14 cellular contexts compared by ENCODE assay signal in the genomic region with DNA sequence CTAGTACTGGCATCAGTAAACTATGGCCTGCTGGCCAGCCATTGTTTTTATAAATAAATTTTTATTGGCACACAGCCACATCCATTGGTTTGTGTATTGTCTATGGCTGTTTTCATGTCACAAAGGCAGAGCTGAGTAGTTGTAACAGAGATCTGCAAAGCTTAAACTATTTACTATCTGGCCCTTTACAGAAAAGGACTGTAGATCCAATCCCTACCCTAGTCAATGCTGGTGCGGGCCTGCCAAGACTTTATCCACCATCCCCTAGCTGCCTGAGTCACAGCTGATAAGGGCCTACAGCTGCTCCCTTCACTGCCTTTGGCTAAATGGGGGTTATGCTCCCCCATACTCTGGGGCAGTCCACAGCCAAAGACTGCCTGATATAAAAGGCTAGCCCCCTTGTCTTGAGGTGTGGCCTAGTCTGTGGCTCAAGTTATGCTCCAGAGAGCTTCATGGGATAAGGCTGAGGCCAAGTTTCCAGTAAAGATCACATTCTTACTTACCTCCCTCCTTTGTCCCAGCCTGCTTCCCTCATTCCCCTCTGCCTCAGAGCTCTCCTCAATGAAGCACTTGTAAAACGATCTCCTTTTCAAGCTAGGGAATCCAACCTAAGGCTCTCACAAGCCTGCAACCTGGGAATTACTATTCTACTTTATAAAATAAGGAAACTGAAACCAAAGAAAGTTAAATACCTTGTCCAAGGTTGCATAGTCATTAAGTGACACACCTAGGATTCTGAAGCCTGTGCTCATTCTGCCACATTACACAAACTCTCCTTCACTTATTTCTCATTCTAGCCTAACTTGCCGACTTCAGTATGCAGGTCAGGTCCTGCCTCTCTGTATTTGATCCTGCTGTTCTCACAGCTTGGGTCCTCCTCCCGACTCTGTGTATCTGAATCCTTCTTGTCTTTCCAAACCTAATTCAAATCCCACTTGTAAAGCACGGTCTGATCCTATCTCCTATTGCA. TPM values are rescaled to one million over a fixed set of nuclear protein-coding genes. Genes with fewer than 3 reads are reported as not detected.
A peak's percentile ranks its signal among the peaks of the same experiment; 100 is the strongest.
DNase-seq lines count a peak whose midpoint lies in the region; ATAC-seq and TF ChIP-seq lines count a peak whose summit lies in the region.
"Had no signal": no experiment of that assay in that cellular context is flagged by ENCODE, and none has a peak within 500 bp of the region (broad histone marks: within the 10 kb centered on the region; RNA-seq: fewer than 3 reads in every experiment).

No MANE protein-coding gene starts in this region.

- POLR2A ChIA-PET in WTC11 (lab: Charles Lee), result no interaction called here

- WGBS in esophagus muscularis mucosa, result 61% methylated on average over 5 of the region's 5 CpGs

- no peak overlapping the region for H3K27ac ChIP-seq in foreskin keratinocyte
- H3K27ac ChIP-seq in esophagus muscularis mucosa (replicated peaks in 1 of 4), result no peak overlapping the region
- H3K27ac ChIP-seq: testis had no signal

- peaks cover 4% of the 10 kb centered on the region for H3K9me3 Mint-ChIP-seq in WTC11
- no peaks in the 10 kb centered on the region for H3K9me3 Mint-ChIP-seq in HFFc6
- H3K9me3 Mint-ChIP-seq: activated naive CD4-positive, alpha-beta T cell treated with anti-CD3 and anti-CD28 coated beads, Interleukin-2, amount 50 U/mL, for 72 hours; T-helper 2 cell treated with Interferon-gamma antibody and Interleukin-4, amounts not matched to agents 5 μg/mL and 100 μg/mL, for 36 hours had no signal

- ATAC-seq in WTC11, result peak; percentile 71
- ATAC-seq in foreskin keratinocyte, result peak; percentile 39
- ATAC-seq: activated naive CD4-positive, alpha-beta T cell treated with anti-CD3 and anti-CD28 coated beads, Interleukin-2, amount 50 U/mL, for 72 hours had no signal

- no peaks in the 10 kb centered on the region for H3K9me3 ChIP-seq in mucosa of stomach (ENCODE audit: control insufficient read depth, low read length)
- peaks cover 0 to 4% (median 0%) of the 10 kb centered on the region in 4 donors for H3K9me3 ChIP-seq in esophagus muscularis mucosa
- H3K9me3 ChIP-seq: testis had no signal

- H3K36me3 ChIP-seq in mucosa of stomach (ENCODE audit: control insufficient read depth, insufficient read depth, low read length) (no peaks in the 10 kb centered on the region), esophagus muscularis mucosa (no peaks in the 10 kb centered on the region)

- H3K4me3 Mint-ChIP-seq in WTC11 (no peak overlapping the region), HFFc6 (no peak overlapping the region)
- H3K4me3 Mint-ChIP-seq: T-helper 2 cell treated with Interferon-gamma antibody and Interleukin-4, amounts not matched to agents 5 μg/mL and 100 μg/mL, for 36 hours had no signal

- H3K4me3 ChIP-seq in mucosa of stomach (ENCODE audit: low read length) (no peak overlapping the region), esophagus muscularis mucosa (no peak overlapping the region)
- H3K4me3 ChIP-seq: testis had no signal

- no peaks in the 10 kb centered on the region for H3K4me1 ChIP-seq in foreskin keratinocyte
- H3K4me1 ChIP-seq in mucosa of stomach (ENCODE audit: control insufficient read depth, insufficient read depth, low read length), result peaks cover 10% of the 10 kb centered on the region
- no peaks in the 10 kb centered on the region for H3K4me1 ChIP-seq in esophagus muscularis mucosa
- H3K4me1 ChIP-seq: testis had no signal

- peaks cover 24% of the 10 kb centered on the region for H3K4me1 Mint-ChIP-seq in WTC11
- peaks cover 5% of the 10 kb centered on the region; the same call in 1 of the 2 replicates for H3K4me1 Mint-ChIP-seq in HFFc6 (ENCODE audit: low read depth)

- H3K36me3 Mint-ChIP-seq in WTC11, result no peaks in the 10 kb centered on the region
- H3K36me3 Mint-ChIP-seq in HFFc6 (ENCODE audit: low read depth), result no peaks in the 10 kb centered on the region
- H3K36me3 Mint-ChIP-seq: activated naive CD4-positive, alpha-beta T cell treated with anti-CD3 and anti-CD28 coated beads, Interleukin-2, amount 50 U/mL, for 72 hours had no signal

- H3K9ac ChIP-seq in mucosa of stomach (ENCODE audit: low read length), result peak overlapping the region; percentile 66

- H3K27me3 ChIP-seq in foreskin keratinocyte (no peaks in the 10 kb centered on the region), mucosa of stomach (ENCODE audit: control insufficient read depth, insufficient read depth, low read length) (no peaks in the 10 kb centered on the region), esophagus muscularis mucosa (no peaks in the 10 kb centered on the region)
- H3K27me3 ChIP-seq: testis had no signal

- TF ChIP-seq CTCF in WTC11 (IDR thresholded peaks at IDR 0.05) (no peak), foreskin keratinocyte (conservative IDR thresholded peaks at IDR 0.05) (no peak), esophagus muscularis mucosa (IDR thresholded peaks at IDR 0.05) (no peak), HFFc6 (IDR thresholded peaks at IDR 0.05) (no peak)

- intact Hi-C loops in esophagus muscularis mucosa (cut with DNase I), result no loop called here

- DNase-seq in Daoy (ENCODE audit: low read depth) (peak; percentile 45), WTC11 (ENCODE audit: low spot score) (no peak), foreskin keratinocyte (peak; percentile 16 to 48), esophagus muscularis mucosa (ENCODE audit: extremely low spot score) (no peak), HFFc6 (no peak), EL (no peak)
- no peak for DNase-seq in stimulated activated CD4-positive, alpha-beta T cell treated with anti-CD3 and anti-CD28 coated beads, Interleukin-4, amount 100 ng/mL, for 4 hours
- DNase-seq: ACHN; activated CD8-positive, alpha-beta memory T cell treated with anti-CD3 and anti-CD28 coated beads for 24 hours; NCI-H2171 treated with DMSO at 0.1 percent for 48 hours; testis had no signal

- TF ChIP-seq POLR2A in esophagus muscularis mucosa (IDR thresholded peaks at IDR 0.05; ENCODE audit: low read depth), result no peak

- no peak for TF ChIP-seq EP300 in esophagus muscularis mucosa (IDR thresholded peaks at IDR 0.05)

- H3K27ac Mint-ChIP-seq in WTC11 (peak overlapping the region; percentile 27), HFFc6 (no peak overlapping the region)
- H3K27ac Mint-ChIP-seq: activated naive CD4-positive, alpha-beta T cell treated with anti-CD3 and anti-CD28 coated beads, Interleukin-2, amount 50 U/mL, for 72 hours; T-helper 2 cell treated with Interferon-gamma antibody and Interleukin-4, amounts not matched to agents 5 μg/mL and 100 μg/mL, for 36 hours had no signal

- H3K27me3 Mint-ChIP-seq in WTC11 (ENCODE audit: low read depth) (no peaks in the 10 kb centered on the region), HFFc6 (ENCODE audit: insufficient read depth) (no peaks in the 10 kb centered on the region; the same call in 1 of the 2 replicates)

- CTCF ChIA-PET in WTC11 (lab: Charles Lee), result interaction anchor here (0.7 kb wide), 1 partner anchor 12 kb away, joined by 4 read pairs; no protein-coding TSS in a partner anchor

TF ChIP-seq in WTC11, 78 proteins besides CTCF, POLR2A, EP300 and RAD21 (continues in another document):
- TF ChIP-seq JUN (CRISPR knock-in tag; IDR thresholded peaks at IDR 0.05) (no peak), ZNF121 (CRISPR knock-in tag; IDR thresholded peaks at IDR 0.05) (no peak), CBFB (CRISPR knock-in tag; IDR thresholded peaks at IDR 0.05; ENCODE audit: low read depth) (no peak), SP1 (CRISPR knock-in tag; conservative IDR thresholded peaks at IDR 0.05) (no peak), TEAD1 (CRISPR knock-in tag; IDR thresholded peaks at IDR 0.05) (no peak), ZNF416 (CRISPR knock-in tag; IDR thresholded peaks at IDR 0.05) (no peak), ZNF317 (CRISPR knock-in tag; IDR thresholded peaks at IDR 0.05; ENCODE audit: borderline replicate concordance, low read depth) (no peak), ZNF219 (CRISPR knock-in tag; IDR thresholded peaks at IDR 0.05; ENCODE audit: borderline replicate concordance) (no peak), IRF2 (CRISPR knock-in tag; IDR thresholded peaks at IDR 0.05; ENCODE audit: borderline replicate concordance, low read depth) (no peak), ZBTB21 (CRISPR knock-in tag; IDR thresholded peaks at IDR 0.05; ENCODE audit: borderline replicate concordance) (no peak), SMAD4 (CRISPR knock-in tag; IDR thresholded peaks at IDR 0.05) (no peak)
- TF ChIP-seq, protein P1, sequence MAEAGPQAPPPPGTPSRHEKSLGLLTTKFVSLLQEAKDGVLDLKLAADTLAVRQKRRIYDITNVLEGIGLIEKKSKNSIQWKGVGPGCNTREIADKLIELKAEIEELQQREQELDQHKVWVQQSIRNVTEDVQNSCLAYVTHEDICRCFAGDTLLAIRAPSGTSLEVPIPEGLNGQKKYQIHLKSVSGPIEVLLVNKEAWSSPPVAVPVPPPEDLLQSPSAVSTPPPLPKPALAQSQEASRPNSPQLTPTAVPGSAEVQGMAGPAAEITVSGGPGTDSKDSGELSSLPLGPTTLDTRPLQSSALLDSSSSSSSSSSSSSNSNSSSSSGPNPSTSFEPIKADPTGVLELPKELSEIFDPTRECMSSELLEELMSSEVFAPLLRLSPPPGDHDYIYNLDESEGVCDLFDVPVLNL (CRISPR knock-in tag; IDR thresholded peaks at IDR 0.05; ENCODE audit: borderline replicate concordance, low read depth), result no peak
- TF ChIP-seq, protein P2, sequence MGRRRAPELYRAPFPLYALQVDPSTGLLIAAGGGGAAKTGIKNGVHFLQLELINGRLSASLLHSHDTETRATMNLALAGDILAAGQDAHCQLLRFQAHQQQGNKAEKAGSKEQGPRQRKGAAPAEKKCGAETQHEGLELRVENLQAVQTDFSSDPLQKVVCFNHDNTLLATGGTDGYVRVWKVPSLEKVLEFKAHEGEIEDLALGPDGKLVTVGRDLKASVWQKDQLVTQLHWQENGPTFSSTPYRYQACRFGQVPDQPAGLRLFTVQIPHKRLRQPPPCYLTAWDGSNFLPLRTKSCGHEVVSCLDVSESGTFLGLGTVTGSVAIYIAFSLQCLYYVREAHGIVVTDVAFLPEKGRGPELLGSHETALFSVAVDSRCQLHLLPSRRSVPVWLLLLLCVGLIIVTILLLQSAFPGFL (CRISPR knock-in tag; IDR thresholded peaks at IDR 0.05; ENCODE audit: borderline replicate concordance), result no peak
- TF ChIP-seq, protein P3, sequence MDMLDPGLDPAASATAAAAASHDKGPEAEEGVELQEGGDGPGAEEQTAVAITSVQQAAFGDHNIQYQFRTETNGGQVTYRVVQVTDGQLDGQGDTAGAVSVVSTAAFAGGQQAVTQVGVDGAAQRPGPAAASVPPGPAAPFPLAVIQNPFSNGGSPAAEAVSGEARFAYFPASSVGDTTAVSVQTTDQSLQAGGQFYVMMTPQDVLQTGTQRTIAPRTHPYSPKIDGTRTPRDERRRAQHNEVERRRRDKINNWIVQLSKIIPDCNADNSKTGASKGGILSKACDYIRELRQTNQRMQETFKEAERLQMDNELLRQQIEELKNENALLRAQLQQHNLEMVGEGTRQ (CRISPR knock-in tag; IDR thresholded peaks at IDR 0.05), result no peak

RNA-seq across cellular contexts. Expression of gene ACE2, which starts 20.7 kb away (rescaled TPM):
- total RNA-seq in Daoy (2014; rRNA removed; shearing (Covaris generic)), result 1.3 TPM in 1 of 2 replicates, not detected in the other
- total RNA-seq in WTC11 (2021) (0.16 TPM in 1 of 3 replicates, not detected in the others), foreskin keratinocyte (0.07 and 0.14 TPM in 2 replicates), esophagus muscularis mucosa (1 to 10 TPM; 2.9 to 5.2 (median 4.2) TPM)
- 0.07 TPM in 2 replicates for polyA plus RNA-seq in foreskin keratinocyte
- total RNA-seq in HFFc6 (2021; fragmentation: NEBNext Ultra II Directional; extraction: Animal tissue kit (Norgen Biotek cat#: 25700)), result not detected

Comparison
In these comparisons a context has a peak if more than half of its experiments do, and no peak if none do; other contexts are left out.
1. DNase-seq: peak in Daoy (single experiment) and foreskin keratinocyte (2 of 2); none in WTC11 (single experiment), stimulated activated CD4-positive, alpha-beta T cell treated with anti-CD3 and anti-CD28 coated beads, Interleukin-4, amount 100 ng/mL, for 4 hours (0 of 2), esophagus muscularis mucosa (single experiment), HFFc6 (single experiment) and EL (single experiment).